In genomic region chr6:111069722-111070406, GRCh38 we compare ENCODE assay signal across 30 cellular contexts. TPM values are rescaled to one million over a fixed set of nuclear protein-coding genes. Genes with fewer than 3 reads are reported as not detected.
DNase-seq lines count a peak whose midpoint lies in the region; ATAC-seq, FAIRE-seq and TF ChIP-seq lines count a peak whose summit lies in the region.
"Had no signal": no experiment of that assay in that cellular context is flagged by ENCODE, and none has a peak within 500 bp of the region (broad histone marks: within the 10 kb centered on the region; RNA-seq: fewer than 3 reads in every experiment).

No MANE protein-coding gene starts in this region.

- no TSS peak for BruUV-seq in HepG2 (replicated peaks; lab: Mats Ljungman, UMichigan)

- TF ChIP-seq EP300 in HepG2 (IDR thresholded peaks at IDR 0.05; ENCODE audit: low read depth in 2 of 2, low read length in 2 of 2), result no peak
- TF ChIP-seq EP300 in HepG2 (CRISPR knock-in tag; IDR thresholded peaks at IDR 0.05; ENCODE audit: borderline replicate concordance), result no peak
- TF ChIP-seq EP300 in H1 (IDR thresholded peaks at IDR 0.05; ENCODE audit: borderline replicate concordance in 1 of 2, low read depth in 2 of 2, low read length in 2 of 2), result no peak

- H3K4ac ChIP-seq in H1 (replicated peaks; ENCODE audit: insufficient read length, low read depth, low read length), result no peak overlapping the region

- no peak overlapping the region for H2AK5ac ChIP-seq in H1 (ENCODE audit: low read depth, low read length)

- TF ChIP-seq POLR2A in HepG2 (IDR thresholded peaks at IDR 0.05; ENCODE audit: insufficient read depth in 1 of 2, low read depth in 2 of 2, low read length in 2 of 2), result no peak
- no peak for TF ChIP-seq POLR2A in right lobe of liver (IDR thresholded peaks at IDR 0.05)
- no peak for TF ChIP-seq POLR2A in H1 (IDR thresholded peaks at IDR 0.05; ENCODE audit: control extremely low read depth in 1 of 2, low read depth in 2 of 2, low read length in 2 of 2)

- H3K23me2 ChIP-seq in H1 (ENCODE audit: low read depth, low read length), result no peaks in the 10 kb centered on the region

- DNase-seq in NCI-H1105 treated with DMSO at 0.1 percent for 48 hours (lab: John Stamatoyannopoulos, UW) (peak; percentile 9), NCI-H1105 (lab: John Stamatoyannopoulos, UW) (no peak), HepG2 (ENCODE audit: low spot score) (no peak), right lobe of liver (no peak), H1 (ENCODE audit: low read depth in 1 of 2, low spot score in 2 of 2) (no peak), GM20000 (ENCODE audit: low spot score) (no peak)
- DNase-seq: activated CD4-positive, alpha-beta memory T cell treated with anti-CD3 and anti-CD28 coated beads, Interleukin-2, amount 10 ng/mL, durations not matched to agents 7 days and 5 days; activated CD4-positive, CD25-positive, alpha-beta regulatory T cell treated with anti-CD3 and anti-CD28 coated beads, Interleukin-2, amount 50 U/mL, for 72 hours; aorta; DMS53; GOT3; HFFc6; hypothalamus; left cardiac atrium; NCI-H1048; NCI-H2081 treated with DMSO at 0.1 percent for 48 hours; NCI-H524; Right ventricle myocardium superior; stimulated activated CD4-positive, alpha-beta T cell treated with anti-CD3 and anti-CD28 coated beads, Interleukin-4, amount 100 ng/mL, for 24 hours had no signal

- TF ChIP-seq RAD21 in HepG2 (CRISPR knock-in tag; IDR thresholded peaks at IDR 0.05) (no peak), H1 (IDR thresholded peaks at IDR 0.05 in 1 of 2, conservative IDR thresholded peaks at IDR 0.05 in 1 of 2; ENCODE audit: low read depth in 2 of 2, low read length in 2 of 2) (no peak)

- H2BK20ac ChIP-seq in H1 (ENCODE audit: low read length), result no peak overlapping the region

- POLR2A ChIA-PET in HepG2 (lab: Yijun Ruan, JAX), result no interaction called here
- POLR2A ChIA-PET in H1 (lab: Charles Lee; ENCODE audit: partially characterized antibody), result no interaction called here

- H3K79me2 ChIP-seq in HepG2 (ENCODE audit: insufficient read depth, low read length), result no peaks in the 10 kb centered on the region
- H3K79me2 ChIP-seq in H1 (ENCODE audit: control insufficient read depth in 1 of 2, insufficient read depth in 2 of 2, low read length in 2 of 2), result no peaks in the 10 kb centered on the region

- no peak overlapping the region for H2AFZ ChIP-seq in HepG2 (ENCODE audit: low read length)
- H2AFZ ChIP-seq in H1 (ENCODE audit: low read length), result 0 out of 2 replicates have a peak overlapping the region, but pooled peaks have one; percentile 4

- no peak overlapping the region for H4K5ac ChIP-seq in H1 (ENCODE audit: insufficient read length, low read depth, low read length)

- no peak overlapping the region for H4K8ac ChIP-seq in H1 (ENCODE audit: extremely low read depth, insufficient read depth, low read length)

- H3K9ac ChIP-seq in HepG2 (ENCODE audit: insufficient read depth, low read depth, low read length) (no peak overlapping the region), H1 (replicated peaks in 1 of 4; ENCODE audit: extremely low read depth in 1 of 4, low read depth in 3 of 4, low read length in 3 of 4) (no peak overlapping the region)

- FAIRE-seq in HepG2 (lab: Jason Lieb, UNC) (no peak), H1 (lab: Jason Lieb, UNC) (no peak)
- FAIRE-seq: colon, endothelial cell of umbilical vein, TTC549 had no signal

- H3K14ac ChIP-seq in H1 (ENCODE audit: insufficient read length), result no peak overlapping the region

- CTCF ChIA-PET in HepG2 (lab: Yijun Ruan, JAX; ENCODE audit: low intra/inter-chr PET ratio, low total read pairs), result no interaction called here
- CTCF ChIA-PET in H1 (lab: Charles Lee; ENCODE audit: partially characterized antibody), result interaction anchor here (0.6 to 1.7 kb wide), 5 partner anchors 12 to 159 kb away, joined by 3 to 11 read pairs (median 4); no protein-coding TSS in a partner anchor

- intact Hi-C loops in HepG2 (cut with micrococcal nuclease; ENCODE audit: unreplicated experiment), result no loop called here
- intact Hi-C loops in right lobe of liver (cut with DNase I), result no loop called here

- no peak overlapping the region for H3K23ac ChIP-seq in H1 (ENCODE audit: insufficient read length)

- peak overlapping the region; percentile 38 for H3K4me2 ChIP-seq in HepG2 (ENCODE audit: low read depth, low read length)
- H3K4me2 ChIP-seq in H1 (ENCODE audit: insufficient read depth in 1 of 2, low read depth in 2 of 2, low read length in 2 of 2), result no peak overlapping the region

- no peaks in the 10 kb centered on the region for H3K79me1 ChIP-seq in H1 (ENCODE audit: low read depth, low read length)

- 30% methylated on average over 5 of the region's 5 CpGs for WGBS in HepG2 (ENCODE audit: low lambda C conversion rate)
- 63% methylated on average over 5 of the region's 5 CpGs for WGBS in right lobe of liver (ENCODE audit: insufficient coverage, low coverage, low lambda C conversion rate, missing lambda C conversion rate)
- WGBS in H1 (ENCODE audit: extremely low coverage in 1 of 2, insufficient coverage in 1 of 2, insufficient read length in 1 of 2, insufficient replicate concordance in 2 of 2, low coverage in 1 of 2, low lambda C conversion rate in 2 of 2, missing lambda C conversion rate in 1 of 2), 2 experiments, result 85% methylated on average over 5 of the region's 5 CpGs; no CpG with 5 or more reads in 1 of the 2 experiments

- in situ Hi-C loops in HepG2 (cut with HindIII; ENCODE audit: extremely low pct_ligation_motif_present, low pct_unique_long_range_greater_than_20kb), result loop anchor here (25.0 kb wide), 1 partner anchor 567 kb away; no protein-coding TSS in a partner anchor

- H3K9me3 ChIP-seq in HepG2 (ENCODE audit: low read length) (no peaks in the 10 kb centered on the region), right lobe of liver (no peaks in the 10 kb centered on the region), H1 (ENCODE audit: insufficient read depth in 2 of 2, low read depth in 1 of 2, low read length in 1 of 2) (no peaks in the 10 kb centered on the region)
- H3K9me3 ChIP-seq: BLaER1 treated with 17β-estradiol and CSF1 and Interleukin-3, amounts not matched to agents 10 nM and 100 nM had no signal

- no peak overlapping the region for H3K18ac ChIP-seq in H1 (ENCODE audit: extremely low read depth, low read length)

- TF ChIP-seq CTCF in HepG2 (CRISPR knock-in tag; IDR thresholded peaks at IDR 0.05) (no peak), right lobe of liver (IDR thresholded peaks at IDR 0.05) (no peak), H1 (IDR thresholded peaks at IDR 0.05; ENCODE audit: control extremely low read depth in 1 of 3, insufficient read depth in 1 of 3, low read depth in 1 of 3, low read length in 3 of 3) (no peak), GM20000 (IDR thresholded peaks at IDR 0.05; ENCODE audit: extremely low read depth, missing control alignments) (no peak)

- H3K27ac ChIP-seq in HepG2 (ENCODE audit: extremely low read length, insufficient read depth, low read length), result no peak overlapping the region
- H3K27ac ChIP-seq in right lobe of liver, result no peak overlapping the region
- H3K27ac ChIP-seq in H1 (ENCODE audit: low read depth, low read length), result no peak overlapping the region
- H3K27ac ChIP-seq: 22Rv1 had no signal

- H2BK120ac ChIP-seq in H1 (replicated peaks; ENCODE audit: low read depth, low read length), result no peak overlapping the region

- H4K20me1 ChIP-seq in HepG2 (ENCODE audit: insufficient read depth, low read length) (no peaks in the 10 kb centered on the region), H1 (replicated peaks in 1 of 2; ENCODE audit: control insufficient read depth in 1 of 2, insufficient read depth in 2 of 2, low read length in 2 of 2) (no peaks in the 10 kb centered on the region)
- H4K20me1 ChIP-seq: BLaER1 treated with 17β-estradiol and CSF1 and Interleukin-3, amounts not matched to agents 10 nM and 100 nM had no signal

- no peak for ATAC-seq in HepG2
- ATAC-seq in right lobe of liver, result no peak
- ATAC-seq in GM19023 (IDR thresholded peaks at IDR 0.05; ENCODE audit: unreplicated experiment), result no peak
- no peak for ATAC-seq in HG03439 (IDR thresholded peaks at IDR 0.05; ENCODE audit: unreplicated experiment)
- ATAC-seq: left cardiac atrium; natural killer cell treated with Interleukin-12 subunit alpha and Interleukin-12 subunit beta and Interleukin-15 and Interleukin-18, amount 100 ng/mL, for 72 hours; Panc1; SK-N-SH treated with all-trans-retinoic acid at 6 μM for 48 hours had no signal

- H3K36me3 ChIP-seq in HepG2 (replicated peaks in 1 of 2; ENCODE audit: control insufficient read depth in 1 of 2, insufficient read depth in 2 of 2, low read length in 2 of 2) (no peaks in the 10 kb centered on the region), right lobe of liver (no peaks in the 10 kb centered on the region), H1 (ENCODE audit: control insufficient read depth in 2 of 4, insufficient read depth in 4 of 4, low read length in 3 of 4) (no peaks in the 10 kb centered on the region)
- H3K36me3 ChIP-seq: BLaER1 treated with 17β-estradiol and CSF1 and Interleukin-3, amounts not matched to agents 10 nM and 100 nM had no signal

- no peak overlapping the region for H2BK5ac ChIP-seq in H1 (ENCODE audit: low read depth, low read length)

- H2BK12ac ChIP-seq in H1 (ENCODE audit: low read depth, low read length), result no peak overlapping the region

- H3K27me3 ChIP-seq in HepG2 (ENCODE audit: control insufficient read depth in 1 of 2, insufficient read depth in 2 of 2, low read length in 2 of 2) (peaks cover 2 to 7% of the 10 kb centered on the region in 2 experiments; a peak in 2 of 5 replicates), right lobe of liver (no peaks in the 10 kb centered on the region), H1 (replicated peaks in 1 of 4; ENCODE audit: control insufficient read depth in 3 of 4, extremely low read depth in 1 of 4, insufficient read depth in 3 of 4, low read length in 3 of 4) (no peaks in the 10 kb centered on the region)
- H3K27me3 ChIP-seq: BLaER1 treated with 17β-estradiol and CSF1 and Interleukin-3, amounts not matched to agents 10 nM and 100 nM had no signal

- H4K91ac ChIP-seq in H1 (replicated peaks; ENCODE audit: insufficient read length, low read length), result no peak overlapping the region

- H3K4me1 ChIP-seq in HepG2 (ENCODE audit: insufficient read depth, low read length), result peaks cover 15% of the 10 kb centered on the region
- H3K4me1 ChIP-seq in right lobe of liver, result no peaks in the 10 kb centered on the region
- H3K4me1 ChIP-seq in H1 (replicated peaks in 1 of 4; ENCODE audit: control insufficient read depth in 3 of 4, insufficient read depth in 4 of 4, low read length in 3 of 4), result no peaks in the 10 kb centered on the region

- H2BK15ac ChIP-seq in H1 (ENCODE audit: low read length), result no peak overlapping the region

- H3K4me3 ChIP-seq in HepG2 (replicated peaks in 1 of 3; ENCODE audit: insufficient read depth in 1 of 3, low read depth in 2 of 3, low read length in 3 of 3), result 0 out of 6 replicates have a peak overlapping the region, but pooled peaks of 1 of the 3 experiments have one; percentile 10
- no peak overlapping the region for H3K4me3 ChIP-seq in right lobe of liver
- H3K4me3 ChIP-seq in H1 (ENCODE audit: extremely low read depth in 1 of 4, insufficient read depth in 2 of 4, low read depth in 3 of 4, low read length in 4 of 4), result no peak overlapping the region
- H3K4me3 ChIP-seq: BLaER1 treated with 17β-estradiol and CSF1 and Interleukin-3, amounts not matched to agents 10 nM and 100 nM; lung had no signal

- no peak overlapping the region for H3K56ac ChIP-seq in H1 (replicated peaks; ENCODE audit: insufficient read length, low read depth, low read length)

RNA-seq across cellular contexts. Expression of gene SLC16A10, which starts 17.4 kb away (rescaled TPM):
- total RNA-seq in HepG2 (2016; rRNA removed; fragmentation: Illumina TruSeq; extraction: Trizol) (11.3 and 20.1 TPM in 2 replicates), right lobe of liver (10 to 100 TPM in 2 of 6 experiments, 1 to 10 TPM in 4; 2.9 to 15.8 (median 6.6) TPM)
- total RNA-seq in HepG2 (2016; cell fraction: cytosol; rRNA removed; fragmentation: Illumina TruSeq; extraction: Trizol; ENCODE audit: low read depth), result 23.5 and 27.5 TPM in 2 replicates
- total RNA-seq in HepG2 (2016; cell fraction: insoluble cytoplasmic fraction; rRNA removed; fragmentation: Illumina TruSeq; extraction: Trizol), result 10.2 and 19.1 TPM in 2 replicates
- 10.8 and 11.8 TPM in 2 replicates for total RNA-seq in HepG2 (2016; cell fraction: membrane; rRNA removed; fragmentation: Illumina TruSeq; extraction: Trizol)
- 16.5 and 19.2 TPM in 2 replicates for total RNA-seq in HepG2 (2016; cell fraction: nucleus; rRNA removed; fragmentation: Illumina TruSeq; extraction: Trizol)
- polyA plus RNA-seq in HepG2 (2011; rRNA removed) (4.5 and 8.2 TPM in 2 replicates), H1 (2011; rRNA removed) (14.6 and 23.2 TPM in 2 replicates)
- 6.4 and 7.7 TPM in 2 replicates for polyA plus RNA-seq in HepG2 (2011; cell fraction: cytosol; rRNA removed)
- polyA plus RNA-seq in HepG2 (2011; cell fraction: nucleus; rRNA removed), result 3.4 and 3.6 TPM in 2 replicates
- polyA plus RNA-seq in HepG2 (2012), result 3.2 and 7.8 TPM in 2 replicates
- polyA plus RNA-seq in HepG2 (2016; cell fraction: cytosol; fragmentation: Illumina TruSeq; extraction: Trizol; ENCODE audit: low read depth), result 1.3 and 1.8 TPM in 2 replicates
- polyA plus RNA-seq in HepG2 (2016; cell fraction: insoluble cytoplasmic fraction; fragmentation: Illumina TruSeq; extraction: Trizol; ENCODE audit: low read depth), result 6.8 and 7.5 TPM in 2 replicates
- 2.7 and 2.9 TPM in 2 replicates for polyA plus RNA-seq in HepG2 (2016; cell fraction: membrane; fragmentation: Illumina TruSeq; extraction: Trizol; ENCODE audit: low read depth)
- polyA plus RNA-seq in HepG2 (2016; cell fraction: nucleus; fragmentation: Illumina TruSeq; extraction: Trizol; ENCODE audit: insufficient read depth, low read depth), result 14.6 and 16.1 TPM in 2 replicates
- 43.8 TPM in 1 of 2 replicates, not detected in the other for polyA minus RNA-seq in HepG2 (2011; rRNA and poly(A)+ RNA removed; ENCODE audit: low replicate concordance)
- polyA minus RNA-seq in HepG2 (2011; cell fraction: cytosol; rRNA and poly(A)+ RNA removed), result 13.5 and 16.3 TPM in 2 replicates
- polyA minus RNA-seq in HepG2 (2011; cell fraction: nucleus; rRNA and poly(A)+ RNA removed), result 10.4 and 11.1 TPM in 2 replicates
- 16.9 and 18.6 TPM in 2 replicates for total RNA-seq in H1 (2021; fragmentation: NEBNext Ultra II Directional; extraction: Animal tissue kit (Norgen Biotek cat#: 25700))
- 10.5 TPM for polyA plus RNA-seq in H1 (2011; cell fraction: cytosol; rRNA removed)
- polyA plus RNA-seq in H1 (2011; cell fraction: nucleus; rRNA removed), result 6.5 TPM
- 7.9 to 9.1 TPM (median 8.7 TPM) in 4 replicates for polyA plus RNA-seq in H1 (2012, experiment 1 of 2)
- 6.6 TPM for polyA plus RNA-seq in H1 (2012, experiment 2 of 2)
- 20.1 TPM for polyA plus RNA-seq in H1 (2013, experiment 1 of 2)
- 23.7 TPM for polyA plus RNA-seq in H1 (2013, experiment 2 of 2)
- polyA minus RNA-seq in H1 (2011; rRNA and poly(A)+ RNA removed), result 29.9 and 30.4 TPM in 2 replicates
- polyA minus RNA-seq in H1 (2011; cell fraction: cytosol; rRNA and poly(A)+ RNA removed), result 8.7 TPM
- polyA minus RNA-seq in H1 (2011; cell fraction: nucleus; rRNA and poly(A)+ RNA removed), result 25.1 TPM
- total RNA-seq: endothelial cell of umbilical vein, HFFc6 had no signal
- polyA plus RNA-seq: endothelial cell of umbilical vein had no signal
